8 cellular contexts compared by ENCODE assay signal in genomic region chr12:127108360-127109215, GRCh38.
DNase-seq lines count a peak whose midpoint lies in the region; ATAC-seq and TF ChIP-seq lines count a peak whose summit lies in the region.

No MANE protein-coding gene starts in this region.

- no peaks in the 10 kb centered on the region for H3K36me3 ChIP-seq in mesenchymal stem cell (ENCODE audit: control insufficient read depth in 1 of 2, insufficient read depth in 2 of 2, low read depth in 1 of 2, low read length in 2 of 2)

- no peak overlapping the region for H3K14ac ChIP-seq in mesenchymal stem cell (ENCODE audit: low read length in 2 of 2)

- peaks cover 54% of the 10 kb centered on the region for H3K27me3 Mint-ChIP-seq in stimulated activated naive CD8-positive, alpha-beta T cell treated with anti-CD3 and anti-CD28 coated beads, Interleukin-15, amount 100 ng/mL, for 72 hours

- no peak overlapping the region for H3K23ac ChIP-seq in mesenchymal stem cell (ENCODE audit: low read length in 2 of 2)

- H3K4me3 ChIP-seq in dorsolateral prefrontal cortex (no peak overlapping the region), mesenchymal stem cell (ENCODE audit: insufficient read depth in 1 of 2, low read depth in 1 of 2, low read length in 2 of 2) (no peak overlapping the region)

- H4K8ac ChIP-seq in mesenchymal stem cell (ENCODE audit: low read length), result no peak overlapping the region

- intact Hi-C loops in dorsolateral prefrontal cortex (cut with DNase I), result loop anchor here (2.0 to 5.0 kb wide), 3 partner anchors 184 to 272 kb away; no protein-coding TSS in a partner anchor

- DNase-seq in NCI-H345 (lab: John Stamatoyannopoulos, UW), result peak; percentile 27
- no peak for DNase-seq in NCI-H345 treated with DMSO at 0.1 percent for 48 hours (lab: John Stamatoyannopoulos, UW; ENCODE audit: unreplicated experiment)
- peak; percentile 38 for DNase-seq in HEK293T (ENCODE audit: extremely low spot score)
- DNase-seq in NCI-H1092 treated with DMSO at 0.1 percent for 48 hours (lab: John Stamatoyannopoulos, UW), result peak; percentile 35
- DNase-seq in activated CD4-positive, alpha-beta T cell treated with anti-CD3 and anti-CD28 coated beads for 4 hours, result peak; percentile 21 to 31
- peak; percentile 35 to 79 (median 68) for DNase-seq in dorsolateral prefrontal cortex
- peak; percentile 49 for DNase-seq in mesenchymal stem cell
- peak; percentile 23 to 38 for DNase-seq in stimulated activated naive CD8-positive, alpha-beta T cell treated with anti-CD3 and anti-CD28 coated beads, Interleukin-15, amount 100 ng/mL, for 72 hours

- H4K91ac ChIP-seq in mesenchymal stem cell (ENCODE audit: low read length), result no peak overlapping the region

- no peaks in the 10 kb centered on the region for H3K9me3 Mint-ChIP-seq in stimulated activated naive CD8-positive, alpha-beta T cell treated with anti-CD3 and anti-CD28 coated beads, Interleukin-15, amount 100 ng/mL, for 72 hours

- no peak overlapping the region for H2AK5ac ChIP-seq in mesenchymal stem cell (ENCODE audit: low read length, severe bottlenecking)

- H2BK120ac ChIP-seq in mesenchymal stem cell (ENCODE audit: low read depth, low read length), result no peak overlapping the region

- peak in 55 of 56 donors; percentile 59 to 90 (median 79) for TF ChIP-seq CTCF in dorsolateral prefrontal cortex (IDR thresholded peaks at IDR 0.05 in 54 of 56, conservative IDR thresholded peaks at IDR 0.05 in 2 of 56; ENCODE audit: low read depth in 1 of 56, partially characterized antibody in 56 of 56)

- H2AFZ ChIP-seq in mesenchymal stem cell (ENCODE audit: low read depth, low read length), result no peak overlapping the region

- POLR2A ChIA-PET in HEK293T (lab: Yijun Ruan, JAX), result no interaction called here

- no peak overlapping the region for H3K27ac ChIP-seq in dorsolateral prefrontal cortex
- H3K27ac ChIP-seq in mesenchymal stem cell (ENCODE audit: low read length, poor library complexity, severe bottlenecking), result no peak overlapping the region

- no peaks in the 10 kb centered on the region for H3K9me3 ChIP-seq in mesenchymal stem cell (ENCODE audit: control insufficient read depth, low read length)

- no peak overlapping the region for H2BK15ac ChIP-seq in mesenchymal stem cell (ENCODE audit: low read depth, poor library complexity, severe bottlenecking)

- H3K4me3 Mint-ChIP-seq in stimulated activated naive CD8-positive, alpha-beta T cell treated with anti-CD3 and anti-CD28 coated beads, Interleukin-15, amount 100 ng/mL, for 72 hours, result no peak overlapping the region

- H3K79me1 ChIP-seq in mesenchymal stem cell (replicated peaks; ENCODE audit: low read length, poor library complexity, severe bottlenecking), result no peaks in the 10 kb centered on the region

- no peak overlapping the region for H3K4ac ChIP-seq in mesenchymal stem cell (ENCODE audit: low read depth in 1 of 2, low read length in 2 of 2)

- H3K4me2 ChIP-seq in mesenchymal stem cell (ENCODE audit: low read length, poor library complexity, severe bottlenecking), result no peak overlapping the region

- H3K4me1 ChIP-seq in mesenchymal stem cell (ENCODE audit: control insufficient read depth, insufficient read depth, low read depth, low read length), result no peaks in the 10 kb centered on the region

- no peak overlapping the region for H2BK12ac ChIP-seq in mesenchymal stem cell (ENCODE audit: low read length in 2 of 2)

- no peak overlapping the region for H3K9ac ChIP-seq in mesenchymal stem cell (ENCODE audit: low read length)

- CTCF ChIA-PET in HEK293T (lab: Yijun Ruan, JAX), result interaction anchor here (0.9 kb wide), 1 partner anchor 273 kb away, joined by 3 read pairs; no protein-coding TSS in a partner anchor

- peak; percentile 80 for ATAC-seq in stimulated activated naive CD8-positive, alpha-beta T cell treated with anti-CD3 and anti-CD28 coated beads, Interleukin-15, amount 100 ng/mL, for 72 hours

- no peak overlapping the region for H2BK5ac ChIP-seq in mesenchymal stem cell (ENCODE audit: low read depth, low read length, poor library complexity, severe bottlenecking)

- H3K27ac Mint-ChIP-seq in stimulated activated naive CD8-positive, alpha-beta T cell treated with anti-CD3 and anti-CD28 coated beads, Interleukin-15, amount 100 ng/mL, for 72 hours, result no peak overlapping the region

- 41% methylated on average over 5 of the region's 7 CpGs for WGBS in mesenchymal stem cell

- H3K4me1 Mint-ChIP-seq in stimulated activated naive CD8-positive, alpha-beta T cell treated with anti-CD3 and anti-CD28 coated beads, Interleukin-15, amount 100 ng/mL, for 72 hours, result no peaks in the 10 kb centered on the region

- H3K27me3 ChIP-seq in dorsolateral prefrontal cortex, result no peaks in the 10 kb centered on the region
- no peaks in the 10 kb centered on the region for H3K27me3 ChIP-seq in mesenchymal stem cell (ENCODE audit: control insufficient read depth in 1 of 2, insufficient read depth in 1 of 2, low read length in 2 of 2)

- H3K18ac ChIP-seq in mesenchymal stem cell (ENCODE audit: low read depth in 1 of 2, low read length in 2 of 2), result no peak overlapping the region

TF ChIP-seq in HEK293T, 16 proteins besides CTCF, POLR2A, EP300 and RAD21:
- no peak for TF ChIP-seq NFRKB (IDR thresholded peaks at IDR 0.05)
